8 cellular contexts compared by ENCODE assay signal in the genomic region with DNA sequence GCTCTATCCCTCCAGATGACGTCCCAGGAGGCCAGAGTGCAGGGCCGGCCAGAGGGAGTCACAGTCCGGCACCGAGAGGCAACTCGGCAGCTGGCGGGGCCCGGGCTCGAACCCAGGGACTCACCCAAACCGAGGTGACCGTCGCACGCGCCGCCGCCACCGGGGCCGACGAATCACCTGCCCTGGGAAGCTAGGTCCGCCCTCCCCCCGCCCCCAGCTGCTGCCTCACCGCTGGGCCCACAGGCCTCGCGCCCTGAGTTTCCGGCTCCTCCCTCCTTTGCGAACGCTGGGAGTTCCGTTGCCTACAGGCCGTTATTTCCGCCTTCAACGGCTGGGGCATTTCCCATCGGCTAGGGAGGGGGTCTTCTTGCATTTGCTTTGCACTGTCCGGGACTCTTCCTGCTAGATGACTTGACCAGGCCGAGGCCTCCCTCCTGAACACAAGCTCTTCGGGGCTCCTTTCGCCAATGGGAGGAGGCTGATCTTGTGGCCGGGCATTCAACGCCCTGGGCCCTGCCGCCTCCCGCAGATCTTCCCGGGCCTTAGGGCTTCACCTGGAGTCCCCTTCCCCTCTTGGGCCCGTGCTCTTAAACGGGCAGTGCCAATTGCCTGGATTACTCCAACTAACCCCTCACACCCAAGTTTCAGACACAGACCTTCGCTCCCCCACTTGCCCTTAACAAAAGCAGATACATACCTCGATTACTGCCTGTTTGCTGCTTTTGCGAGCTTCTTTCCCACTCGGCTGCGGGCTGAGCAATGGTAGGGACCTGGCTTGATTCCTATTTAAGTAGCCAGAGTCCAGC. TPM values are rescaled to one million over a fixed set of nuclear protein-coding genes. Genes with fewer than 3 reads are reported as not detected.
DNase-seq lines count a peak whose midpoint lies in the region; ATAC-seq and TF ChIP-seq lines count a peak whose summit lies in the region.

Gene SNUPN, minus strand, starts transcription at position 184 of the 806 bp plus-strand sequence. CDS start 4,674 bp downstream, outside the sequence.

- CTCF ChIA-PET in AG04450 (lab: Charles Lee) = interaction anchor here (0.9 to 1.2 kb wide), 2 partner anchors 11 to 22 kb away, joined by 3 to 4 read pairs; partner anchors contain the start of gene SNX33

- no peaks in the 10 kb centered on the region for H3K27me3 ChIP-seq in AG04450 (ENCODE audit: control insufficient read depth, insufficient read depth, low read length)

- peak within 1 kb of the TSS; percentile 97 for H3K27ac ChIP-seq in AG04450 (ENCODE audit: low read depth, low read length)

- TF ChIP-seq CTCF in AG04450 (IDR thresholded peaks at IDR 0.05; ENCODE audit: low read depth, low read length) = no peak

- ATAC-seq in GM18909 (IDR thresholded peaks at IDR 0.05; ENCODE audit: poor library complexity, unreplicated experiment) (peak; percentile 83), HG03280 (IDR thresholded peaks at IDR 0.05; ENCODE audit: unreplicated experiment) (peak; percentile 84)

- DNase-seq in AG04450 (ENCODE audit: low read depth, low spot score) = no peak
- DNase-seq in NCI-H510A (lab: John Stamatoyannopoulos, UW) = peak; percentile 48
- peak; percentile 87 for DNase-seq in activated CD4-positive, CD25-positive, alpha-beta regulatory T cell treated with anti-CD3 and anti-CD28 coated beads, Interleukin-2, amount 50 U/mL, for 72 hours
- DNase-seq in cerebellar cortex (ENCODE audit: low spot score) = peak; percentile 95
- DNase-seq in islet precursor cell = peak; percentile 98
- peak; percentile 90 to 93 (median 90) for DNase-seq in stimulated activated CD4-positive, alpha-beta T cell treated with anti-CD3 and anti-CD28 coated beads, Interleukin-12 subunit alpha, Interleukin-12 subunit beta, amount 100 ng/mL, for 48 hours (ENCODE audit: low read depth in 2 of 3, low spot score in 1 of 3)

- H3K9me3 ChIP-seq in AG04450 (ENCODE audit: control insufficient read depth, insufficient read depth, low read length) = no peaks in the 10 kb centered on the region; the same call in 1 of the 2 replicates

- H3K4me3 ChIP-seq in AG04450 (ENCODE audit: low read depth, low read length) = peak within 1 kb of the TSS; percentile 88

- POLR2A ChIA-PET in AG04450 (lab: Yijun Ruan, JAX) = interaction anchor here (0.6 to 1.5 kb wide), 11 partner anchors 10 to 325 kb away, joined by 3 to 14 read pairs (median 4); partner anchors contain the start of genes IMP3, PTPN9 and SNX33

RNA-seq across cellular contexts. Expression of gene SNUPN, which starts in this region (rescaled TPM):
- 31.1 and 36.6 TPM in 2 replicates for polyA plus RNA-seq in AG04450 (2011; rRNA removed)
- polyA minus RNA-seq in AG04450 (2011; rRNA and poly(A)+ RNA removed) = 20.2 and 23.6 TPM in 2 replicates
